1 cellular context compared by ENCODE assay signal in the genomic region with DNA sequence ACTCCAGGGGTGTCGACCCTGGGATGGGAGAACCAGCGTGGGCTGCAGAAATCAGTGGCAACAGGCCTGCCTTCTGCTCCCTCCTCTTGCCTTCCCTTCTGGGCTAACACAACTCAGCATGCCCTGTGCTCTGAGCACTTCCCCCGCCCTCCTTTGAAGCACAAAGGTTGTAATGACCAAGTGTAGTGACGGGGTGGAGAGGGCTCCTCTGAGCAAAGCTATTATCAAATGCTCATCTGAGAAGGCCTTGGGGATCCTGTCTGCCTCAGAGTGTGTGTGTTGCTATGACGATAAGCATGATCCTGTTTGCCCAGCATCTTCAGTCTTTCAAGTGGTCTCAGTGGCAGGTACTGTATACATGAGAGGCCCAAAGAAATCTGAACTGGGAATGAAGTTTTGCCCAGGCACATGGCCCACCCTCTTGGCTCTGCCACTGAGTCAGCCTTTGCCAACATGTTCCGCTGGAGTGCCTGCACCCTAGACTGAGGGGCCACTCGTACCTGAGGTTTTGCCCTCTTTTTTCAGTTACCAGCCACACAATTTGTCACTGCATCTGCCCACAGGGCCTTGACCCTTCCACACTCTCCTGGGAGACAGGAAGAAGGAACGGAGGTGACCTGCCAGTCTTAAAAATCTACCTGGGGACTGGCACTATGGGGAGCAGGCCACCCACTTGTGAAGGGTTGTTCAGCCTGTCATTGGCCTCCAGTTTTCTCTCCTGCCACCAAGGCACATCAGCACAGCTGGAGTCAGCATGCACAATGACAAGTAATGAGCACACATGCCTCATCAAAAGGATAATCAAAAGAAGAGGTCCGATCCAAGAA.
TF ChIP-seq lines count a peak whose summit lies in the region.

No MANE protein-coding gene starts in this region.

TF ChIP-seq in neural cell, 6 proteins besides CTCF, POLR2A, EP300 and RAD21 (continued from another document):
- TF ChIP-seq REST (IDR thresholded peaks at IDR 0.05; ENCODE audit: borderline replicate concordance) (no peak), SMC3 (conservative IDR thresholded peaks at IDR 0.05; ENCODE audit: poor library complexity) (peak; percentile 17), EZH2 (IDR thresholded peaks at IDR 0.05; ENCODE audit: borderline replicate concordance, insufficient read depth, low read length, poor library complexity, severe bottlenecking) (no peak), POLR2AphosphoS5 (IDR thresholded peaks at IDR 0.05) (peak; percentile 75)
TF ChIP-seq in neural cell: peak in this region for 2.
